25 cellular contexts compared by ENCODE assay signal in the genomic region with DNA sequence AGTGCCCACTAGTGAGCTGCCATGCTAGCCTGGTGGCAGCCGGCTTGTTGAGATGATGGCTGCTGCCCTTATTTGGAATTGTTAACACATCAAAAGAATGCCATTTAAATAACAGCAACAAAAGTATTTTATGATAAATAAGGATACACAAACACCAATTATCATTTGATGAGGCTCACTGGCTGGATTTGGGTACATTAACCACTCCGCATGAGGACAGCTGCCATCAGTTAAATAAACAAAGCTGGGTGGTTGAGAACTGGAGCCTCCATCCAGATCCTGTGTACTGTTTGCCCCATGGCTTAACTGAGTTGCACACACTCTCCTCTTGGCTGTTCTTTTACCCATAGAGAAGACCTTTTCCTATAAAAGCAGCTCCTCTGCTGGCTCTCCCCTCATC.
"Had no signal": no experiment of that assay in that cellular context is flagged by ENCODE, and none has a peak within 500 bp of the region (broad histone marks: within the 10 kb centered on the region; RNA-seq: fewer than 3 reads in every experiment).

No MANE protein-coding gene starts in this region.

- H3K36me3 ChIP-seq: ovary, uterus had no signal

- H3K27me3 Mint-ChIP-seq: naive thymus-derived CD4-positive, alpha-beta T cell; natural killer cell treated with Interleukin-12 subunit alpha and Interleukin-12 subunit beta and Interleukin-15 and Interleukin-18, amount 100 ng/mL, for 72 hours; progenitor cell of endocrine pancreas; stimulated activated naive CD8-positive, alpha-beta T cell treated with anti-CD3 and anti-CD28 coated beads, Interleukin-15, Interleukin-2, amounts not matched to agents 100 ng/mL and 50 ng/mL, for 24 hours had no signal

- H3K27ac ChIP-seq: hepatocyte, ovary, spleen, suprapubic skin, tibial artery, uterus had no signal

- DNase-seq: heart right ventricle; islet precursor cell; kidney glomerular epithelial cell; left cardiac atrium; midbrain; mucosa of descending colon; naive thymus-derived CD4-positive, alpha-beta T cell; sigmoid colon; small intestine; spleen; stimulated activated CD4-positive, alpha-beta T cell treated with anti-CD3 and anti-CD28 coated beads, Interleukin-2, amount 100 ng/mL, for 48 hours; stimulated activated naive CD4-positive, alpha-beta T cell; tibial artery; trophoblast cell; uterus had no signal

- H3K9me3 ChIP-seq: heart right ventricle, mucosa of descending colon, ovary, sigmoid colon, suprapubic skin, thoracic aorta, tibial artery, uterus had no signal

- ATAC-seq: heart right ventricle; left cardiac atrium; left lobe of liver; mucosa of descending colon; naive thymus-derived CD4-positive, alpha-beta T cell; natural killer cell treated with Interleukin-12 subunit alpha and Interleukin-12 subunit beta and Interleukin-15 and Interleukin-18, amount 100 ng/mL, for 72 hours; right cardiac atrium had no signal

- H3K4me3 Mint-ChIP-seq: naive thymus-derived CD4-positive, alpha-beta T cell; natural killer cell treated with Interleukin-12 subunit alpha and Interleukin-12 subunit beta and Interleukin-15 and Interleukin-18, amount 100 ng/mL, for 72 hours; stimulated activated naive CD8-positive, alpha-beta T cell treated with anti-CD3 and anti-CD28 coated beads, Interleukin-15, Interleukin-2, amounts not matched to agents 100 ng/mL and 50 ng/mL, for 24 hours had no signal

- H3K27ac Mint-ChIP-seq: natural killer cell treated with Interleukin-12 subunit alpha and Interleukin-12 subunit beta and Interleukin-15 and Interleukin-18, amount 100 ng/mL, for 72 hours; progenitor cell of endocrine pancreas; stimulated activated naive CD8-positive, alpha-beta T cell treated with anti-CD3 and anti-CD28 coated beads, Interleukin-15, Interleukin-2, amounts not matched to agents 100 ng/mL and 50 ng/mL, for 24 hours had no signal

- H3K4me3 ChIP-seq: heart right ventricle, hepatocyte, lung, mucosa of descending colon, ovary, sigmoid colon, spleen, suprapubic skin, thoracic aorta, tibial artery, uterus had no signal

- H3K27me3 ChIP-seq: heart right ventricle, hepatocyte, ovary, sigmoid colon, spleen, suprapubic skin, tibial artery, uterus had no signal
